ENCODE assay signal across 14 cellular contexts in genomic region chr6:1024587-1024986, GRCh38.
DNase-seq lines count a peak whose midpoint lies in the region; ATAC-seq and TF ChIP-seq lines count a peak whose summit lies in the region.
"Had no signal": no experiment of that assay in that cellular context is flagged by ENCODE, and none has a peak within 500 bp of the region (broad histone marks: within the 10 kb centered on the region; RNA-seq: fewer than 3 reads in every experiment).

No MANE protein-coding gene starts in this region.

- H3K79me2 ChIP-seq in GM23338 (replicated peaks; ENCODE audit: insufficient read depth) (no peaks in the 10 kb centered on the region), fibroblast of lung (ENCODE audit: control insufficient read depth, insufficient read depth, low read length) (no peaks in the 10 kb centered on the region), smooth muscle cell (ENCODE audit: low read depth) (no peaks in the 10 kb centered on the region)

- H3K9me2 ChIP-seq in GM23338 (ENCODE audit: insufficient read depth): peaks cover 9% of the 10 kb centered on the region

- H3K4me3 Mint-ChIP-seq in GM23338: no peak overlapping the region
- H3K4me3 Mint-ChIP-seq: activated CD4-positive, alpha-beta memory T cell treated with anti-CD3 and anti-CD28 coated beads, Interleukin-2, amount 10 ng/mL, durations not matched to agents 7 days and 5 days had no signal

- no peak overlapping the region for H3K27ac Mint-ChIP-seq in GM23338
- H3K27ac Mint-ChIP-seq: activated CD4-positive, alpha-beta memory T cell treated with anti-CD3 and anti-CD28 coated beads, Interleukin-2, amount 10 ng/mL, durations not matched to agents 7 days and 5 days had no signal

- H3K27me3 ChIP-seq in GM23338 (ENCODE audit: insufficient read depth) (no peaks in the 10 kb centered on the region), RWPE2 (ENCODE audit: insufficient read depth, poor library complexity, severe bottlenecking) (no peaks in the 10 kb centered on the region), fibroblast of lung (ENCODE audit: control insufficient read depth, insufficient read depth, low read length) (no peaks in the 10 kb centered on the region), smooth muscle cell (ENCODE audit: low read depth) (no peaks in the 10 kb centered on the region)
- H3K27me3 ChIP-seq: foreskin keratinocyte had no signal

- WGBS in smooth muscle cell (ENCODE audit: low lambda C conversion rate): 29% methylated on average over 9 of the region's 9 CpGs

- no peaks in the 10 kb centered on the region for H3K36me3 Mint-ChIP-seq in GM23338 (ENCODE audit: low read depth)

- H3K4me3 ChIP-seq in GM23338: no peak overlapping the region
- H3K4me3 ChIP-seq in RWPE2 (ENCODE audit: severe bottlenecking): no peak overlapping the region
- no peak overlapping the region for H3K4me3 ChIP-seq in fibroblast of lung (replicated peaks in 1 of 4; ENCODE audit: control extremely low read depth in 1 of 4, insufficient read depth in 1 of 4, low read depth in 3 of 4, low read length in 4 of 4)
- no peak overlapping the region for H3K4me3 ChIP-seq in smooth muscle cell

- H4K20me1 ChIP-seq in GM23338 (replicated peaks; ENCODE audit: insufficient read depth) (no peaks in the 10 kb centered on the region), fibroblast of lung (ENCODE audit: control insufficient read depth, extremely low read depth, insufficient read depth, low read length) (no peaks in the 10 kb centered on the region), smooth muscle cell (ENCODE audit: low read depth) (no peaks in the 10 kb centered on the region)

- H3K9ac ChIP-seq in fibroblast of lung (ENCODE audit: insufficient read depth, low read length): no peak overlapping the region
- H3K9ac ChIP-seq in smooth muscle cell (ENCODE audit: low read depth): no peak overlapping the region

- H3K27me3 Mint-ChIP-seq in GM23338 (ENCODE audit: insufficient read depth, low read depth, poor library complexity): peaks cover 7% of the 10 kb centered on the region
- H3K27me3 Mint-ChIP-seq: activated CD4-positive, alpha-beta memory T cell treated with anti-CD3 and anti-CD28 coated beads, Interleukin-2, amount 10 ng/mL, durations not matched to agents 7 days and 5 days had no signal

- DNase-seq in GM23338 (ENCODE audit: low spot score) (no peak), RWPE2 (ENCODE audit: low spot score) (no peak), fibroblast of lung (ENCODE audit: low read depth in 2 of 2) (peak; percentile 15 to 97), smooth muscle cell (lab: John Stamatoyannopoulos, UW; ENCODE audit: unreplicated experiment) (peak; percentile 12), SIG-M5 treated with dmso at 0.1 percent for 504 hours (lab: John Stamatoyannopoulos, UW; ENCODE audit: unreplicated experiment) (no peak), NCI-H2196 treated with DMSO at 0.1 percent for 48 hours (lab: John Stamatoyannopoulos, UW; ENCODE audit: unreplicated experiment) (no peak)
- DNase-seq: activated CD4-positive, alpha-beta memory T cell treated with anti-CD3 and anti-CD28 coated beads, Interleukin-2, amount 10 ng/mL, durations not matched to agents 7 days and 5 days; DND-41; NCI-H2081 treated with DMSO at 0.1 percent for 48 hours; SHP77 treated with DMSO at 0.1 percent for 48 hours had no signal

- H3K36me3 ChIP-seq in GM23338 (ENCODE audit: insufficient read depth): no peaks in the 10 kb centered on the region
- no peaks in the 10 kb centered on the region for H3K36me3 ChIP-seq in RWPE2 (ENCODE audit: low read depth)
- H3K36me3 ChIP-seq in fibroblast of lung (ENCODE audit: control insufficient read depth, insufficient read depth, low read length): no peaks in the 10 kb centered on the region
- no peaks in the 10 kb centered on the region for H3K36me3 ChIP-seq in smooth muscle cell (ENCODE audit: low read depth)

- H3K4me1 ChIP-seq in GM23338 (ENCODE audit: insufficient read depth): peaks cover 3% of the 10 kb centered on the region; the same call in 1 of the 2 replicates
- H3K4me1 ChIP-seq in RWPE2 (ENCODE audit: insufficient read depth, poor library complexity, severe bottlenecking): peaks cover 5% of the 10 kb centered on the region
- peaks cover 22% of the 10 kb centered on the region for H3K4me1 ChIP-seq in fibroblast of lung (ENCODE audit: control insufficient read depth, extremely low read depth, insufficient read depth, low read length)
- H3K4me1 ChIP-seq in smooth muscle cell (ENCODE audit: low read depth): no peaks in the 10 kb centered on the region
- H3K4me1 ChIP-seq: foreskin keratinocyte had no signal

- H3K4me1 Mint-ChIP-seq in GM23338: peaks cover 35% of the 10 kb centered on the region
- H3K4me1 Mint-ChIP-seq: activated CD4-positive, alpha-beta memory T cell treated with anti-CD3 and anti-CD28 coated beads, Interleukin-2, amount 10 ng/mL, durations not matched to agents 7 days and 5 days had no signal

- no peak for TF ChIP-seq CTCF in GM23338 (conservative IDR thresholded peaks at IDR 0.05; ENCODE audit: low read depth in 2 of 2)
- TF ChIP-seq CTCF in RWPE2 (IDR thresholded peaks at IDR 0.05; ENCODE audit: poor library complexity, severe bottlenecking): no peak
- TF ChIP-seq CTCF in fibroblast of lung (conservative IDR thresholded peaks at IDR 0.05 in 1 of 2, IDR thresholded peaks at IDR 0.05 in 1 of 2; ENCODE audit: low read depth in 1 of 2, low read length in 2 of 2): peak in 1 of 2 donors; percentile 1
- TF ChIP-seq CTCF in smooth muscle cell (IDR thresholded peaks at IDR 0.05; ENCODE audit: borderline replicate concordance, insufficient read depth, poor library complexity, severe bottlenecking): no peak

- H2AFZ ChIP-seq in GM23338: 0 out of 2 replicates have a peak overlapping the region, but pooled peaks have one; percentile 69
- no peak overlapping the region for H2AFZ ChIP-seq in fibroblast of lung (ENCODE audit: low read length)
- H2AFZ ChIP-seq in smooth muscle cell (ENCODE audit: low read depth): no peak overlapping the region

- ATAC-seq in GM23338 (no peak), RWPE2 (ENCODE audit: low read depth) (peak; percentile 80), GM18858 (IDR thresholded peaks at IDR 0.05; ENCODE audit: unreplicated experiment) (no peak), GM19351 (IDR thresholded peaks at IDR 0.05; ENCODE audit: unreplicated experiment) (no peak)
- ATAC-seq: foreskin keratinocyte had no signal

- H3F3A ChIP-seq in GM23338 (replicated peaks; ENCODE audit: low read depth): no peaks in the 10 kb centered on the region
- H3F3A ChIP-seq in smooth muscle cell (ENCODE audit: low read depth): no peaks in the 10 kb centered on the region

- no peak overlapping the region for H3K4me2 ChIP-seq in GM23338
- H3K4me2 ChIP-seq in fibroblast of lung (ENCODE audit: extremely low read depth, insufficient read depth, low read length): peak overlapping the region; percentile 52
- H3K4me2 ChIP-seq in smooth muscle cell: peak overlapping the region; percentile 16

- H3K27ac ChIP-seq in GM23338 (ENCODE audit: low read depth) (no peak overlapping the region), RWPE2 (ENCODE audit: poor library complexity, severe bottlenecking) (no peak overlapping the region), fibroblast of lung (ENCODE audit: insufficient read depth, low read length) (no peak overlapping the region), smooth muscle cell (ENCODE audit: low read depth) (peak overlapping the region; percentile 35)
- H3K27ac ChIP-seq: foreskin keratinocyte, HL-60 had no signal

- H3K9me3 ChIP-seq in RWPE2 (ENCODE audit: severe bottlenecking) (no peaks in the 10 kb centered on the region), fibroblast of lung (ENCODE audit: control insufficient read depth, insufficient read depth, low read depth, low read length) (no peaks in the 10 kb centered on the region), smooth muscle cell (replicated peaks; ENCODE audit: low read depth) (no peaks in the 10 kb centered on the region)

- H3K9me3 Mint-ChIP-seq in GM23338: peaks cover 9% of the 10 kb centered on the region; the same call in 2 of the 3 replicates

TF ChIP-seq in GM23338, 12 proteins besides CTCF, POLR2A, EP300 and RAD21 (continues in another document):
- TF ChIP-seq CREB1 (CRISPR knock-in tag; IDR thresholded peaks at IDR 0.05; ENCODE audit: low read depth) (no peak), POLR2AphosphoS5 (IDR thresholded peaks at IDR 0.05; ENCODE audit: low read depth) (no peak), EZH2phosphoT487 (IDR thresholded peaks at IDR 0.05; ENCODE audit: unreplicated experiment) (no peak)

Comparison
In these comparisons a context has a peak if more than half of its experiments do, and no peak if none do; other contexts are left out.
1. DNase-seq: peak in fibroblast of lung (2 of 2) and smooth muscle cell (single experiment); none in GM23338 (single experiment), RWPE2 (single experiment), SIG-M5 treated with dmso at 0.1 percent for 504 hours (single experiment) and NCI-H2196 treated with DMSO at 0.1 percent for 48 hours (single experiment).